Comparison of ENCODE assay signal across 7 cellular contexts in the genomic region with DNA sequence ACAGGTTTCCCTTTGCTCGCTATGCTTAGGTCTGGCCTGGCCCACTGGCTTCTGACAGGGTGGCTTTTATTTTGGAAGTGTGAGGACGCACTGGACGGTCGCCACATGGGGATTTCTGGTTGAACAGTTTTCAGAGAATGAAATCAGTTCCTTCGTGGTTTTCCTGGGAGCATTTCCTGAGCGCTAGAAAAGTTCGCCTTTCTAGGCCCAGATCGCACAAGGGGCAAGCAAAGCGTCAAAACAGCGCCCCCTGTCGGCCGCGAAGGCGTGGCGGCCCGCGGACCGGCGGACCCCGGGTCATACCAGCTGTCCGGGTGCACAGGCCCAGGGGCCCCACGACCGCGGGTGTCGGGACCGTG. TPM values are rescaled to one million over a fixed set of nuclear protein-coding genes. Genes with fewer than 3 reads are reported as not detected.
DNase-seq lines count a peak whose midpoint lies in the region; ATAC-seq, FAIRE-seq and TF ChIP-seq lines count a peak whose summit lies in the region.

No MANE protein-coding gene starts in this region.

- TF ChIP-seq CTCF in WTC11 (IDR thresholded peaks at IDR 0.05) (peak; percentile 97), bronchial epithelial cell (IDR thresholded peaks at IDR 0.05; ENCODE audit: insufficient read depth, low read length, severe bottlenecking) (peak; percentile 93)

- H3K4me3 Mint-ChIP-seq in WTC11, result peak overlapping the region; percentile 96

- H3K36me3 ChIP-seq in bronchial epithelial cell (ENCODE audit: control insufficient read depth, insufficient read depth, low read length), result no peaks in the 10 kb centered on the region

- peaks cover 4% of the 10 kb centered on the region for H3K27me3 ChIP-seq in bronchial epithelial cell (ENCODE audit: control insufficient read depth, insufficient read depth, low read length)

- peak overlapping the region; percentile 29 for H3K4me3 ChIP-seq in bronchial epithelial cell (ENCODE audit: low read depth, low read length)

- CTCF ChIA-PET in WTC11 (lab: Charles Lee), result interaction anchor here (0.6 to 5.4 kb wide), 11 partner anchors 11 to 384 kb away, joined by 3 to 157 read pairs (median 72); partner anchors contain the start of genes CALCB, CYP2R1, PDE3B and PSMA1

- ATAC-seq in GM19023 (IDR thresholded peaks at IDR 0.05; ENCODE audit: unreplicated experiment) (peak; percentile 45), HG03354 (IDR thresholded peaks at IDR 0.05; ENCODE audit: poor library complexity, severe bottlenecking, unreplicated experiment) (peak; percentile 49), WTC11 (peak; percentile 19)

- peak; percentile 91 for DNase-seq in WTC11 (ENCODE audit: low spot score)
- DNase-seq in bronchial epithelial cell (ENCODE audit: low read depth), result no peak
- peak; percentile 81 for DNase-seq in islet precursor cell
- peak; percentile 64 to 78 for DNase-seq in stimulated activated CD4-positive, alpha-beta T cell treated with anti-CD3 and anti-CD28 coated beads, Interleukin-15, amount 100 ng/mL, for 1 hour (ENCODE audit: low read depth in 1 of 2, low spot score in 1 of 2)
- no peak for DNase-seq in NCI-H2196 (lab: John Stamatoyannopoulos, UW; ENCODE audit: unreplicated experiment)

- no peak for FAIRE-seq in bronchial epithelial cell (lab: Jason Lieb, UNC)

- H3K9me3 Mint-ChIP-seq in WTC11, result no peaks in the 10 kb centered on the region

- H3K36me3 Mint-ChIP-seq in WTC11, result no peaks in the 10 kb centered on the region

- H3K4me1 Mint-ChIP-seq in WTC11, result peaks cover 18% of the 10 kb centered on the region

- peaks cover 26% of the 10 kb centered on the region for H3K27me3 Mint-ChIP-seq in WTC11 (ENCODE audit: low read depth)

- POLR2A ChIA-PET in WTC11 (lab: Charles Lee), result interaction anchor here (1.1 kb wide), 2 partner anchors 13 to 14 kb away, joined by 3 to 9 read pairs; partner anchors contain the start of gene CYP2R1

- no peak overlapping the region for H3K27ac Mint-ChIP-seq in WTC11

TF ChIP-seq in WTC11, 78 proteins besides CTCF, POLR2A, EP300 and RAD21:
- TF ChIP-seq E2F1 (CRISPR knock-in tag; IDR thresholded peaks at IDR 0.05) (peak; percentile 53; the same call in 1 of the 2 replicates), NR3C1 (CRISPR knock-in tag; conservative IDR thresholded peaks at IDR 0.05; ENCODE audit: low read depth) (0 out of 2 replicates have a peak, but pooled peaks have one; percentile 40), TP53 (CRISPR knock-in tag; IDR thresholded peaks at IDR 0.05) (peak; percentile 12; the same call in 1 of the 2 replicates), SMAD3 (CRISPR knock-in tag; IDR thresholded peaks at IDR 0.05; ENCODE audit: borderline replicate concordance) (no peak)

RNA-seq across cellular contexts. Expression of gene CYP2R1, which starts 12.7 kb away (rescaled TPM):
- total RNA-seq in WTC11 (2021) (14.9 to 23.1 TPM (median 18.3 TPM) in 3 replicates), bronchial epithelial cell (24.7 and 50.1 TPM in 2 replicates)

Comparison
In these comparisons a context has a peak if more than half of its experiments do, and no peak if none do; other contexts are left out.
1. DNase-seq: peak in WTC11 (single experiment), islet precursor cell (single experiment) and stimulated activated CD4-positive, alpha-beta T cell treated with anti-CD3 and anti-CD28 coated beads, Interleukin-15, amount 100 ng/mL, for 1 hour (2 of 2); none in bronchial epithelial cell (single experiment) and NCI-H2196 (single experiment).
2. Peak in every context shown above with its lines, with median percentiles within 50 percentile points of each other: ATAC-seq.